In genomic region chr6:117916483-117916882, GRCh38 we compare ENCODE assay signal across 26 cellular contexts.
"Had no signal": no experiment of that assay in that cellular context is flagged by ENCODE, and none has a peak within 500 bp of the region (broad histone marks: within the 10 kb centered on the region; RNA-seq: fewer than 3 reads in every experiment).

No MANE protein-coding gene starts in this region.

- H3K9me3 ChIP-seq: stomach, suprapubic skin, testis, thoracic aorta, thyroid gland, tibial artery, tibial nerve, transverse colon, upper lobe of left lung, upper lobe of right lung, uterus, vagina had no signal

- H3K27me3 ChIP-seq: testis, thyroid gland, upper lobe of left lung, uterus, vagina had no signal

- H3K4me1 ChIP-seq: testis, thyroid gland, transverse colon, uterus had no signal

- H3K27ac ChIP-seq: stomach, suprapubic skin, testis, thoracic aorta, thyroid gland, tibial artery, tibial nerve, transverse colon, upper lobe of left lung, upper lobe of right lung, uterus, vagina had no signal

- ATAC-seq: stimulated activated effector memory CD8-positive, alpha-beta T cell treated with anti-CD3 and anti-CD28 coated beads, Interleukin-12 subunit alpha, Interleukin-12 subunit beta, amount 100 ng/mL, for 72 hours; stimulated activated memory B cell treated with anti-CD40 and anti-IgM and Interleukin-4, amounts not matched to agents 10 μg/mL and 1 μg/mL and 100 μg/mL, for 72 hours; stimulated activated naive B cell treated with anti-CD40 and anti-IgM and Interleukin-4, amounts not matched to agents 10 μg/mL and 1 μg/mL and 100 μg/mL, for 72 hours; stimulated activated naive CD8-positive, alpha-beta T cell treated with anti-CD3 and anti-CD28 coated beads, Interleukin-15, amount 100 ng/mL, for 72 hours; stimulated activated naive CD8-positive, alpha-beta T cell treated with anti-CD3 and anti-CD28 coated beads, Interleukin-15, Interleukin-2, amounts not matched to agents 100 U/mL and 50 U/mL, for 24 hours; upper lobe of right lung had no signal

- H3K4me3 ChIP-seq: stomach, suprapubic skin, testis, thoracic aorta, thyroid gland, tibial artery, tibial nerve, transverse colon, upper lobe of left lung, upper lobe of right lung, uterus, vagina had no signal

- H3K36me3 ChIP-seq: stomach, suprapubic skin, thoracic aorta, thyroid gland, tibial artery, tibial nerve, transverse colon, upper lobe of left lung, upper lobe of right lung, uterus, vagina had no signal

- DNase-seq: stimulated activated CD4-positive, alpha-beta T cell treated with anti-CD3 and anti-CD28 coated beads, Interleukin-2, amount 100 ng/mL, for 48 hours; stimulated activated CD4-positive, alpha-beta T cell treated with anti-CD3 and anti-CD28 coated beads, Interleukin-4, amount 100 ng/mL, for 1 hour; stimulated activated CD4-positive, alpha-beta T cell treated with anti-CD3 and anti-CD28 coated beads, Interleukin-4, amount 100 ng/mL, for 24 hours; stimulated activated CD4-positive, alpha-beta T cell treated with anti-CD3 and anti-CD28 coated beads, Interleukin-4, amount 100 ng/mL, for 4 hours; stimulated activated CD8-positive, alpha-beta memory T cell treated with anti-CD3 and anti-CD28 coated beads, Interleukin-4, amount 100 ng/mL, for 48 hours; stimulated activated naive B cell treated with anti-CD40 and anti-IgM and Interleukin-4, amounts not matched to agents 10 μg/mL and 1 μg/mL and 100 μg/mL, for 72 hours; stimulated activated naive CD4-positive, alpha-beta T cell; stimulated activated naive CD4-positive, alpha-beta T cell treated with Interleukin-2 at 50 U/mL for 16 hours; stimulated activated naive CD8-positive, alpha-beta T cell treated with anti-CD3 and anti-CD28 coated beads, Interleukin-15, amount 100 ng/mL, for 72 hours; stimulated activated naive CD8-positive, alpha-beta T cell treated with anti-CD3 and anti-CD28 coated beads, Interleukin-15, Interleukin-2, amounts not matched to agents 100 U/mL and 50 U/mL, for 24 hours; stomach; substantia nigra; testis; thyroid gland; tibial artery; transverse colon; trophoblast cell; upper lobe of left lung; upper lobe of right lung; uterus had no signal
